In the genomic region with DNA sequence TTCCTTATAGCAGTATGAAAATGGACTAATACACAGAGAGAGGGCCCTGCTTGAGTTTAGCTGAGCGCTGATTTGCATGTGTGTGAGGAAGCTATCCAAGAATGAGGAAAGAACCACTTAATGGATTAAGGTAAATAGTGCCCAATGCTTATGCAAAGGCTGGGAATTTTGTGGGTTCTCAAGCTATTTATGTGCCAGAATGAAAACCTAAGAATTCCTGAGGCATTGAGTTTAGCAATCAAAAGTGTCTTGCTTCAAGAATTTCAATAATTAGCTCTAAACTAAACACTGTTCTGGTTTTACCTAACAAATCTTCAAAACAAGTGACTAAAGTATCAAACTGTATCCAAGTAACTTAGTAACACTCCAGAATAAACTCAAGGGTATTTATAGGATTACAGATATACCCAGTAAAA, we compare ENCODE assay signal across 32 cellular contexts. TPM values are rescaled to one million over a fixed set of nuclear protein-coding genes. Genes with fewer than 3 reads are reported as not detected.
A peak's percentile ranks its signal among the peaks of the same experiment; 100 is the strongest.
DNase-seq lines count a peak whose midpoint lies in the region; ATAC-seq and TF ChIP-seq lines count a peak whose summit lies in the region.
"Had no signal": no experiment of that assay in that cellular context is flagged by ENCODE, and none has a peak within 500 bp of the region (broad histone marks: within the 10 kb centered on the region; RNA-seq: fewer than 3 reads in every experiment).

No MANE protein-coding gene starts in this region.

- TF ChIP-seq RAD21 in SK-N-SH (IDR thresholded peaks at IDR 0.05; ENCODE audit: low read length), result no peak

- H3K27me3 Mint-ChIP-seq in nephron progenitor cell (ENCODE audit: low read depth, poor library complexity), result peaks cover 17% of the 10 kb centered on the region
- H3K27me3 Mint-ChIP-seq: dendritic cell treated with granulocyte-macrophage colony-stimulating factor and Interleukin-4, amounts not matched to agents 40 ng/mL and 50 ng/mL, for 4 days had no signal

- no peak overlapping the region for H3K4me3 Mint-ChIP-seq in nephron progenitor cell
- H3K4me3 Mint-ChIP-seq: activated CD4-positive, alpha-beta memory T cell treated with anti-CD3 and anti-CD28 coated beads, Interleukin-2, amount 10 ng/mL, durations not matched to agents 7 days and 5 days; activated naive CD8-positive, alpha-beta T cell; dendritic cell treated with granulocyte-macrophage colony-stimulating factor and Interleukin-4, amounts not matched to agents 40 ng/mL and 50 ng/mL, for 4 days; nephron; stimulated activated effector memory CD8-positive, alpha-beta T cell treated with anti-CD3 and anti-CD28 coated beads, Interleukin-12 subunit alpha, Interleukin-12 subunit beta, amount 100 ng/mL, for 72 hours; T-helper 1 cell treated with Interleukin-12 subunit alpha and Interleukin-12 subunit beta and Interleukin-4 antibody, amounts not matched to agents 30 μg/mL and 1 μg/mL, for 36 hours had no signal

- H3F3A ChIP-seq in SK-N-SH (replicated peaks; ENCODE audit: insufficient read depth), result no peaks in the 10 kb centered on the region

- no peaks in the 10 kb centered on the region for H4K20me1 ChIP-seq in SK-N-SH (ENCODE audit: insufficient read depth)

- POLR2A ChIA-PET in SK-N-SH (lab: Yijun Ruan, JAX), result no interaction called here

- CTCF ChIA-PET in SK-N-SH (lab: Yijun Ruan, JAX), result no interaction called here

- peak; percentile 58 for ATAC-seq in lung (ENCODE audit: insufficient read depth, low FRiP score)
- ATAC-seq: gastroesophageal sphincter; left ventricle myocardium superior; mucosa of descending colon; stimulated activated effector memory CD8-positive, alpha-beta T cell treated with anti-CD3 and anti-CD28 coated beads, Interleukin-12 subunit alpha, Interleukin-12 subunit beta, amount 100 ng/mL, for 72 hours had no signal

- 69 to 92% methylated on average over 1 of the region's 1 CpG for WGBS in lung, 2 donors
- 6% methylated on average over 1 of the region's 1 CpG for WGBS in SK-N-SH (ENCODE audit: low lambda C conversion rate)

- H3K9me2 ChIP-seq in SK-N-SH, result no peaks in the 10 kb centered on the region; the same call in 1 of the 2 replicates

- H3K4me3 ChIP-seq in epithelial cell of esophagus (ENCODE audit: low read length) (no peak overlapping the region), lung (no peak overlapping the region), SK-N-SH (ENCODE audit: low read depth in 2 of 2, low read length in 1 of 2) (no peak overlapping the region)
- H3K4me3 ChIP-seq: ascending aorta, gastroesophageal sphincter, K562, mucosa of descending colon, ovary, SK-N-MC had no signal

- H3K36me3 ChIP-seq in lung (ENCODE audit: control insufficient read depth in 2 of 2, insufficient read depth in 2 of 2, low read length in 2 of 2) (no peaks in the 10 kb centered on the region), SK-N-SH (replicated peaks in 1 of 2; ENCODE audit: control insufficient read depth in 1 of 2, insufficient read depth in 2 of 2, low read length in 1 of 2) (no peaks in the 10 kb centered on the region)
- H3K36me3 ChIP-seq: ascending aorta, gastroesophageal sphincter, ovary had no signal

- H3K27ac ChIP-seq in lung (ENCODE audit: low read depth in 1 of 2, low read length in 1 of 2), result no peak overlapping the region
- H3K27ac ChIP-seq in SK-N-SH (ENCODE audit: low read depth in 2 of 2, low read length in 1 of 2), result no peak overlapping the region
- H3K27ac ChIP-seq: 22Rv1, ascending aorta, ovary, SK-N-MC had no signal

- DNase-seq in A172 (ENCODE audit: low spot score), result peak; percentile 3
- DNase-seq in HT-29 (ENCODE audit: low spot score), result peak; percentile 1
- DNase-seq in epithelial cell of esophagus (ENCODE audit: low read depth), result peak; percentile 74
- peak; percentile 31 for DNase-seq in lung (ENCODE audit: low spot score)
- DNase-seq in nephron progenitor cell, result no peak
- no peak for DNase-seq in posterior vena cava (ENCODE audit: low spot score)
- DNase-seq in SK-N-SH, result no peak
- DNase-seq in cerebellum (ENCODE audit: low spot score), result no peak
- DNase-seq: activated CD4-positive, alpha-beta memory T cell treated with anti-CD3 and anti-CD28 coated beads, Interleukin-2, amount 10 ng/mL, durations not matched to agents 7 days and 5 days; activated CD4-positive, alpha-beta T cell treated with anti-CD3 and anti-CD28 coated beads for 1 hour; central memory CD4-positive, alpha-beta T cell; EL; hippocampal formation; left ventricle myocardium superior; mucosa of descending colon; NCI-H1417; NCI-H2081; NCI-H82; ovary; stimulated activated CD4-positive, alpha-beta T cell treated with anti-CD3 and anti-CD28 coated beads, Interleukin-4, amount 100 ng/mL, for 24 hours had no signal

- no peaks in the 10 kb centered on the region for H3K9me3 Mint-ChIP-seq in nephron progenitor cell
- H3K9me3 Mint-ChIP-seq: activated CD4-positive, alpha-beta memory T cell treated with anti-CD3 and anti-CD28 coated beads, Interleukin-2, amount 10 ng/mL, durations not matched to agents 7 days and 5 days; dendritic cell treated with granulocyte-macrophage colony-stimulating factor and Interleukin-4, amounts not matched to agents 40 ng/mL and 50 ng/mL, for 4 days; nephron; stimulated activated effector memory CD8-positive, alpha-beta T cell treated with anti-CD3 and anti-CD28 coated beads, Interleukin-12 subunit alpha, Interleukin-12 subunit beta, amount 100 ng/mL, for 72 hours; T-helper 1 cell treated with Interleukin-12 subunit alpha and Interleukin-12 subunit beta and Interleukin-4 antibody, amounts not matched to agents 30 μg/mL and 1 μg/mL, for 36 hours had no signal

- H3K4me1 Mint-ChIP-seq in nephron progenitor cell, result no peaks in the 10 kb centered on the region
- H3K4me1 Mint-ChIP-seq: activated CD4-positive, alpha-beta memory T cell treated with anti-CD3 and anti-CD28 coated beads, Interleukin-2, amount 10 ng/mL, durations not matched to agents 7 days and 5 days; nephron; stimulated activated effector memory CD8-positive, alpha-beta T cell treated with anti-CD3 and anti-CD28 coated beads, Interleukin-12 subunit alpha, Interleukin-12 subunit beta, amount 100 ng/mL, for 72 hours had no signal

- TF ChIP-seq EP300 in SK-N-SH (IDR thresholded peaks at IDR 0.05; ENCODE audit: borderline replicate concordance in 1 of 2, low read depth in 1 of 2, low read length in 1 of 2), result no peak

- H3K27ac Mint-ChIP-seq in nephron progenitor cell, result no peak overlapping the region
- H3K27ac Mint-ChIP-seq: activated CD4-positive, alpha-beta memory T cell treated with anti-CD3 and anti-CD28 coated beads, Interleukin-2, amount 10 ng/mL, durations not matched to agents 7 days and 5 days; activated naive CD8-positive, alpha-beta T cell; dendritic cell treated with granulocyte-macrophage colony-stimulating factor and Interleukin-4, amounts not matched to agents 40 ng/mL and 50 ng/mL, for 4 days; nephron; stimulated activated effector memory CD8-positive, alpha-beta T cell treated with anti-CD3 and anti-CD28 coated beads, Interleukin-12 subunit alpha, Interleukin-12 subunit beta, amount 100 ng/mL, for 72 hours; T-helper 1 cell treated with Interleukin-12 subunit alpha and Interleukin-12 subunit beta and Interleukin-4 antibody, amounts not matched to agents 30 μg/mL and 1 μg/mL, for 36 hours had no signal

- no peaks in the 10 kb centered on the region for H3K36me3 Mint-ChIP-seq in nephron progenitor cell (ENCODE audit: low read depth)
- H3K36me3 Mint-ChIP-seq: stimulated activated effector memory CD8-positive, alpha-beta T cell treated with anti-CD3 and anti-CD28 coated beads, Interleukin-12 subunit alpha, Interleukin-12 subunit beta, amount 100 ng/mL, for 72 hours had no signal

- no peaks in the 10 kb centered on the region for H3K79me2 ChIP-seq in SK-N-SH (ENCODE audit: insufficient read depth)

- peaks cover 0 to 2% of the 10 kb centered on the region in 2 donors for H3K9me3 ChIP-seq in lung (ENCODE audit: control insufficient read depth in 2 of 2, insufficient read depth in 1 of 2, low read length in 1 of 2)
- no peaks in the 10 kb centered on the region for H3K9me3 ChIP-seq in SK-N-SH
- H3K9me3 ChIP-seq: ascending aorta, gastroesophageal sphincter, mucosa of descending colon, ovary had no signal

- H3K27me3 ChIP-seq in lung (ENCODE audit: control insufficient read depth, insufficient read depth), result no peaks in the 10 kb centered on the region
- no peaks in the 10 kb centered on the region for H3K27me3 ChIP-seq in SK-N-SH (ENCODE audit: insufficient read depth)
- H3K27me3 ChIP-seq: ascending aorta, gastroesophageal sphincter, ovary had no signal

- no peak overlapping the region for H3K4me2 ChIP-seq in SK-N-SH

- no peak overlapping the region for H3K9ac ChIP-seq in SK-N-SH

- no peak overlapping the region for H2AFZ ChIP-seq in SK-N-SH (ENCODE audit: low read depth)

- intact Hi-C loops in posterior vena cava (cut with DNase I), result no loop called here

- H3K4me1 ChIP-seq in lung (ENCODE audit: control insufficient read depth in 2 of 2, insufficient read depth in 2 of 2, low read length in 2 of 2) (peaks cover 0 to 3% of the 10 kb centered on the region in 2 donors), SK-N-SH (ENCODE audit: control insufficient read depth in 1 of 2, insufficient read depth in 2 of 2, low read depth in 1 of 2, low read length in 1 of 2) (no peaks in the 10 kb centered on the region)
- H3K4me1 ChIP-seq: ascending aorta had no signal

- no peak for TF ChIP-seq CTCF in epithelial cell of esophagus (IDR thresholded peaks at IDR 0.05; ENCODE audit: insufficient read depth, low read depth, low read length, missing control alignments)
- no peak for TF ChIP-seq CTCF in lung (IDR thresholded peaks at IDR 0.05; ENCODE audit: control extremely low read depth, extremely low read depth)
- TF ChIP-seq CTCF in nephron progenitor cell (IDR thresholded peaks at IDR 0.05), result no peak
- no peak for TF ChIP-seq CTCF in SK-N-SH (IDR thresholded peaks at IDR 0.05)

TF ChIP-seq in SK-N-SH, 30 proteins besides CTCF, POLR2A, EP300 and RAD21 (continues in another document):
- TF ChIP-seq, protein P1, sequence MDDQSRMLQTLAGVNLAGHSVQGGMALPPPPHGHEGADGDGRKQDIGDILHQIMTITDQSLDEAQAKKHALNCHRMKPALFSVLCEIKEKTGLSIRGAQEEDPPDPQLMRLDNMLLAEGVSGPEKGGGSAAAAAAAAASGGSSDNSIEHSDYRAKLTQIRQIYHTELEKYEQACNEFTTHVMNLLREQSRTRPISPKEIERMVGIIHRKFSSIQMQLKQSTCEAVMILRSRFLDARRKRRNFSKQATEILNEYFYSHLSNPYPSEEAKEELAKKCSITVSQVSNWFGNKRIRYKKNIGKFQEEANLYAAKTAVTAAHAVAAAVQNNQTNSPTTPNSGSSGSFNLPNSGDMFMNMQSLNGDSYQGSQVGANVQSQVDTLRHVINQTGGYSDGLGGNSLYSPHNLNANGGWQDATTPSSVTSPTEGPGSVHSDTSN (IDR thresholded peaks at IDR 0.05), result no peak
- TF ChIP-seq TAF1 (IDR thresholded peaks at IDR 0.05; ENCODE audit: borderline replicate concordance, low read depth, low read length), result no peak
- TF ChIP-seq FOXM1 (IDR thresholded peaks at IDR 0.05; ENCODE audit: low read depth), result no peak

RNA-seq across cellular contexts. Expression of gene OR14J1, which starts 7.0 kb away (rescaled TPM):
- total RNA-seq in A172 (2014; rRNA removed; shearing (Covaris generic)), result not detected in 2 replicates
- not detected in 2 replicates for total RNA-seq in HT-29 (2014; rRNA removed; shearing (Covaris generic))
- total RNA-seq in lung, result under 1 TPM in 1 of 2 donors, not detected in 1; 0.20 TPM
- not detected for polyA plus RNA-seq in lung
- not detected for total RNA-seq in posterior vena cava
- not detected in 2 replicates for polyA plus RNA-seq in SK-N-SH (2012; rRNA removed)
- polyA plus RNA-seq in SK-N-SH (2012; cell fraction: cytosol; rRNA removed), result not detected in 2 replicates
- polyA plus RNA-seq in SK-N-SH (2012; cell fraction: nucleus; rRNA removed), result not detected in 2 replicates
- 0.09 TPM for total RNA-seq in cerebellum
- total RNA-seq: activated CD4-positive, alpha-beta memory T cell treated with anti-CD3 and anti-CD28 coated beads, Interleukin-2, amount 10 ng/mL, durations not matched to agents 7 days and 5 days; ascending aorta; gastroesophageal sphincter; K562; left ventricle myocardium superior; MCF 10A; mucosa of descending colon; right cardiac atrium had no signal
- polyA plus RNA-seq: K562, ovary, right cardiac atrium had no signal

Comparison
In these comparisons a context has a peak if more than half of its experiments do, and no peak if none do; other contexts are left out.
1. DNase-seq: peak in A172 (single experiment), HT-29 (single experiment), epithelial cell of esophagus (single experiment) and lung (single experiment); none in nephron progenitor cell (single experiment), posterior vena cava (single experiment), SK-N-SH (single experiment) and cerebellum (single experiment).